23 cellular contexts compared by ENCODE assay signal in genomic region chr4:39495446-39496208, GRCh38. TPM values are rescaled to one million over a fixed set of nuclear protein-coding genes. Genes with fewer than 3 reads are reported as not detected.
DNase-seq lines count a peak whose midpoint lies in the region; ATAC-seq, FAIRE-seq and TF ChIP-seq lines count a peak whose summit lies in the region.
"Had no signal": no experiment of that assay in that cellular context is flagged by ENCODE, and none has a peak within 500 bp of the region (broad histone marks: within the 10 kb centered on the region; RNA-seq: fewer than 3 reads in every experiment).

No MANE protein-coding gene starts in this region.

- no peak overlapping the region for H3K4me3 Mint-ChIP-seq in type B pancreatic cell
- no peak overlapping the region for H3K4me3 Mint-ChIP-seq in activated naive CD8-positive, alpha-beta T cell treated with anti-CD3 and anti-CD28 coated beads, Interleukin-2, amount 50 U/mL, for 24 hours
- H3K4me3 Mint-ChIP-seq: central memory CD8-positive, alpha-beta T cell; natural killer cell had no signal

- peak; percentile 62 for ATAC-seq in left lobe of liver
- ATAC-seq in HG03039 (IDR thresholded peaks at IDR 0.05; ENCODE audit: unreplicated experiment): no peak
- no peak for ATAC-seq in activated naive CD8-positive, alpha-beta T cell treated with anti-CD3 and anti-CD28 coated beads, Interleukin-2, amount 50 U/mL, for 24 hours
- ATAC-seq: natural killer cell had no signal

- no peak for TF ChIP-seq POLR2A in GM12892 (IDR thresholded peaks at IDR 0.05; ENCODE audit: low read depth, low read length)

- DNase-seq in SIG-M5 treated with dmso at 0.1 percent for 504 hours (lab: John Stamatoyannopoulos, UW; ENCODE audit: unreplicated experiment) (peak; percentile 16), SIG-M5 (lab: John Stamatoyannopoulos, UW) (no peak), cardiac fibroblast (ENCODE audit: low read depth in 2 of 2) (peak; percentile 22 to 23), left lobe of liver (ENCODE audit: low spot score) (no peak), type B pancreatic cell (ENCODE audit: extremely low spot score, unreplicated experiment) (no peak), GM12892 (ENCODE audit: insufficient read length) (no peak)
- DNase-seq in activated naive CD8-positive, alpha-beta T cell treated with anti-CD3 and anti-CD28 coated beads, Interleukin-2, amount 50 U/mL, for 24 hours: no peak
- DNase-seq: activated CD4-positive, alpha-beta T cell treated with anti-CD3 and anti-CD28 coated beads, Interleukin-2, amount 50 U/mL, for 1 hour; activated CD8-positive, alpha-beta memory T cell treated with anti-CD3 and anti-CD28 coated beads, Interleukin-2, amount 50 U/mL, for 48 hours; activated effector memory CD4-positive, alpha-beta T cell treated with anti-CD3 and anti-CD28 coated beads, Interleukin-2, amount 50 U/mL, for 16 hours; effector CD4-positive, alpha-beta T cell; foreskin melanocyte; hypothalamus; natural killer cell; NCI-H1694; NCI-H2227 treated with DMSO at 0.1 percent for 48 hours; NCI-H82; posterior cingulate gyrus; SW 1271; uterus had no signal

- H3K4me1 Mint-ChIP-seq in type B pancreatic cell (ENCODE audit: unreplicated experiment): no peaks in the 10 kb centered on the region
- no peaks in the 10 kb centered on the region for H3K4me1 Mint-ChIP-seq in activated naive CD8-positive, alpha-beta T cell treated with anti-CD3 and anti-CD28 coated beads, Interleukin-2, amount 50 U/mL, for 24 hours
- H3K4me1 Mint-ChIP-seq: central memory CD8-positive, alpha-beta T cell; natural killer cell had no signal

- no peak overlapping the region for H3K4me3 ChIP-seq in cardiac fibroblast (replicated peaks in 1 of 2; ENCODE audit: low read depth in 2 of 2, low read length in 2 of 2)
- H3K4me3 ChIP-seq: uterus had no signal

- H3K36me3 Mint-ChIP-seq in type B pancreatic cell: peaks cover 7% of the 10 kb centered on the region
- peaks cover 5% of the 10 kb centered on the region for H3K36me3 Mint-ChIP-seq in activated naive CD8-positive, alpha-beta T cell treated with anti-CD3 and anti-CD28 coated beads, Interleukin-2, amount 50 U/mL, for 24 hours (ENCODE audit: low read depth)
- H3K36me3 Mint-ChIP-seq: natural killer cell had no signal

- FAIRE-seq in GM12892 (lab: Jason Lieb, UNC): no peak
- FAIRE-seq: RCC 7860 had no signal

- H3K9me3 Mint-ChIP-seq in type B pancreatic cell: no peaks in the 10 kb centered on the region
- H3K9me3 Mint-ChIP-seq in activated naive CD8-positive, alpha-beta T cell treated with anti-CD3 and anti-CD28 coated beads, Interleukin-2, amount 50 U/mL, for 24 hours: no peaks in the 10 kb centered on the region
- H3K9me3 Mint-ChIP-seq: central memory CD8-positive, alpha-beta T cell; natural killer cell had no signal

- H3K27me3 Mint-ChIP-seq in type B pancreatic cell: no peaks in the 10 kb centered on the region
- no peaks in the 10 kb centered on the region for H3K27me3 Mint-ChIP-seq in activated naive CD8-positive, alpha-beta T cell treated with anti-CD3 and anti-CD28 coated beads, Interleukin-2, amount 50 U/mL, for 24 hours
- H3K27me3 Mint-ChIP-seq: central memory CD8-positive, alpha-beta T cell had no signal

- peak overlapping the region; percentile 81 for H3K27ac Mint-ChIP-seq in type B pancreatic cell
- no peak overlapping the region for H3K27ac Mint-ChIP-seq in activated naive CD8-positive, alpha-beta T cell treated with anti-CD3 and anti-CD28 coated beads, Interleukin-2, amount 50 U/mL, for 24 hours
- H3K27ac Mint-ChIP-seq: natural killer cell had no signal

- TF ChIP-seq CTCF in cardiac fibroblast (IDR thresholded peaks at IDR 0.05; ENCODE audit: low read depth, low read length) (no peak), type B pancreatic cell (conservative IDR thresholded peaks at IDR 0.05) (no peak)

RNA-seq across cellular contexts. Expression of gene UGDH, which starts 31.6 kb away (rescaled TPM):
- 225 TPM for total RNA-seq in left lobe of liver
- total RNA-seq in type B pancreatic cell (ENCODE audit: low replicate concordance): 124 and 128 TPM in 2 replicates
- 30.6 TPM for polyA plus RNA-seq in GM12892 (2012; ENCODE audit: missing spikeins)

RNA-seq across cellular contexts. Expression of gene LIAS, which starts 36.8 kb away (rescaled TPM):
- total RNA-seq in left lobe of liver (13.7 TPM), type B pancreatic cell (ENCODE audit: low replicate concordance) (21.0 and 22.0 TPM in 2 replicates)
- polyA plus RNA-seq in GM12892 (2012; ENCODE audit: missing spikeins): 27.1 TPM

RNA-seq across cellular contexts. Expression of gene RPL9, which starts 36.9 kb away (rescaled TPM):
- total RNA-seq in left lobe of liver (364 TPM), type B pancreatic cell (ENCODE audit: low replicate concordance) (1,623 and 1,887 TPM in 2 replicates)
- 7,151 TPM for polyA plus RNA-seq in GM12892 (2012; ENCODE audit: missing spikeins)

Comparison
In these comparisons a context has a peak if more than half of its experiments do, and no peak if none do; other contexts are left out.
1. DNase-seq: peak in SIG-M5 treated with dmso at 0.1 percent for 504 hours (single experiment) and cardiac fibroblast (2 of 2); none in SIG-M5 (single experiment), left lobe of liver (single experiment), type B pancreatic cell (single experiment), GM12892 (single experiment) and activated naive CD8-positive, alpha-beta T cell treated with anti-CD3 and anti-CD28 coated beads, Interleukin-2, amount 50 U/mL, for 24 hours (single experiment).